Comparison of ENCODE assay signal across 1 cellular context in the genomic region with DNA sequence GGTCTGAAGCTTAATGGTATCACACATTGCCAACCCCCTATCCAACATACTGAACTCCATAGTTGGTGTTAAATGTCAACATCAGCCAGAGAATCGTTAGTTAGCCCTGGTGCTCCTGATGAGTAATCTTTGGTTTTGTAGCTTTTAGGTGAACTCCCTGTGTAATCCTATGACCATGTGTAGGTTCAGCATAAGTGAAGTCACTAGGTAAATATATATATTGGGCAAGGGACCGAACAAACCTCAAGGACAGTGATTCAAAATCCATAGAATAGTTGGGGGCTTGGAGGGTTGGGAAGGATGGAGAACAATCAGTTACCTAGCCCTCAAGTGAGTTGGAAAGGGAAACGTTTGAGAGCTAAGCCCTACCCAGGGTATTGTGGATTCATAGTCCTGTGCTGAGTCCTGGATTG.
TF ChIP-seq lines count a peak whose summit lies in the region.

No MANE protein-coding gene starts in this region.

TF ChIP-seq in HepG2, 621 proteins besides CTCF, POLR2A, EP300 and RAD21 (continues in another document):
- peak; percentile 92 for TF ChIP-seq ZNF792 (CRISPR knock-in tag; IDR thresholded peaks at IDR 0.05)
- TF ChIP-seq THAP11 (CRISPR knock-in tag; IDR thresholded peaks at IDR 0.05): peak; percentile 35; the same call in 1 of the 2 replicates
- TF ChIP-seq, protein P1, sequence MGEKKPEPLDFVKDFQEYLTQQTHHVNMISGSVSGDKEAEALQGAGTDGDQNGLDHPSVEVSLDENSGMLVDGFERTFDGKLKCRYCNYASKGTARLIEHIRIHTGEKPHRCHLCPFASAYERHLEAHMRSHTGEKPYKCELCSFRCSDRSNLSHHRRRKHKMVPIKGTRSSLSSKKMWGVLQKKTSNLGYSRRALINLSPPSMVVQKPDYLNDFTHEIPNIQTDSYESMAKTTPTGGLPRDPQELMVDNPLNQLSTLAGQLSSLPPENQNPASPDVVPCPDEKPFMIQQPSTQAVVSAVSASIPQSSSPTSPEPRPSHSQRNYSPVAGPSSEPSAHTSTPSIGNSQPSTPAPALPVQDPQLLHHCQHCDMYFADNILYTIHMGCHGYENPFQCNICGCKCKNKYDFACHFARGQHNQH (CRISPR knock-in tag; IDR thresholded peaks at IDR 0.05): 0 out of 2 replicates have a peak, but pooled peaks have one; percentile 35
- TF ChIP-seq FOXK1 (CRISPR knock-in tag; IDR thresholded peaks at IDR 0.05; ENCODE audit: borderline replicate concordance, low read depth): peak; percentile 54; the same call in 1 of the 2 replicates
- TF ChIP-seq ERF (CRISPR knock-in tag; IDR thresholded peaks at IDR 0.05): 0 out of 2 replicates have a peak, but pooled peaks have one; percentile 25
- TF ChIP-seq SMAD3 (CRISPR knock-in tag; IDR thresholded peaks at IDR 0.05): peak; percentile 61; the same call in 1 of the 2 replicates
- TF ChIP-seq, protein P2, sequence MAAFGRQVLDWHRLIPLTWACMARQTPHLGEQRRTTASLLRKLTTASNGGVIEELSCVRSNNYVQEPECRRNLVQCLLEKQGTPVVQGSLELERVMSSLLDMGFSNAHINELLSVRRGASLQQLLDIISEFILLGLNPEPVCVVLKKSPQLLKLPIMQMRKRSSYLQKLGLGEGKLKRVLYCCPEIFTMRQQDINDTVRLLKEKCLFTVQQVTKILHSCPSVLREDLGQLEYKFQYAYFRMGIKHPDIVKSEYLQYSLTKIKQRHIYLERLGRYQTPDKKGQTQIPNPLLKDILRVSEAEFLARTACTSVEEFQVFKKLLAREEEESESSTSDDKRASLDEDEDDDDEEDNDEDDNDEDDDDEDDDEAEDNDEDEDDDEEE (CRISPR knock-in tag; IDR thresholded peaks at IDR 0.05): no peak
- 0 out of 2 replicates have a peak, but pooled peaks have one; percentile 20 for TF ChIP-seq REPIN1 (CRISPR knock-in tag; IDR thresholded peaks at IDR 0.05; ENCODE audit: borderline replicate concordance, low read depth)
- TF ChIP-seq, protein P3, sequence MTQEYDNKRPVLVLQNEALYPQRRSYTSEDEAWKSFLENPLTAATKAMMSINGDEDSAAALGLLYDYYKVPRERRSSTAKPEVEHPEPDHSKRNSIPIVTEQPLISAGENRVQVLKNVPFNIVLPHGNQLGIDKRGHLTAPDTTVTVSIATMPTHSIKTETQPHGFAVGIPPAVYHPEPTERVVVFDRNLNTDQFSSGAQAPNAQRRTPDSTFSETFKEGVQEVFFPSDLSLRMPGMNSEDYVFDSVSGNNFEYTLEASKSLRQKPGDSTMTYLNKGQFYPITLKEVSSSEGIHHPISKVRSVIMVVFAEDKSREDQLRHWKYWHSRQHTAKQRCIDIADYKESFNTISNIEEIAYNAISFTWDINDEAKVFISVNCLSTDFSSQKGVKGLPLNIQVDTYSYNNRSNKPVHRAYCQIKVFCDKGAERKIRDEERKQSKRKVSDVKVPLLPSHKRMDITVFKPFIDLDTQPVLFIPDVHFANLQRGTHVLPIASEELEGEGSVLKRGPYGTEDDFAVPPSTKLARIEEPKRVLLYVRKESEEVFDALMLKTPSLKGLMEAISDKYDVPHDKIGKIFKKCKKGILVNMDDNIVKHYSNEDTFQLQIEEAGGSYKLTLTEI (CRISPR knock-in tag; conservative IDR thresholded peaks at IDR 0.05): no peak
- TF ChIP-seq SOX5 (CRISPR knock-in tag; IDR thresholded peaks at IDR 0.05; ENCODE audit: borderline replicate concordance): peak; percentile 69
- no peak for TF ChIP-seq ZNF674 (CRISPR knock-in tag; IDR thresholded peaks at IDR 0.05; ENCODE audit: low read depth)
- TF ChIP-seq KMT2A (CRISPR knock-in tag; IDR thresholded peaks at IDR 0.05): no peak
- TF ChIP-seq SOX6 (IDR thresholded peaks at IDR 0.05): no peak
- TF ChIP-seq SOX6 (CRISPR knock-in tag; IDR thresholded peaks at IDR 0.05): peak; percentile 70
- peak; percentile 54; the same call in 1 of the 2 replicates for TF ChIP-seq JUN (CRISPR knock-in tag; IDR thresholded peaks at IDR 0.05)
- peak; percentile 47 for TF ChIP-seq FOXA1 (IDR thresholded peaks at IDR 0.05)
- TF ChIP-seq FOXA1 (CRISPR knock-in tag; IDR thresholded peaks at IDR 0.05): peak; percentile 77
- no peak; the same call in 1 of the 2 replicates for TF ChIP-seq FOXO1 (CRISPR knock-in tag; IDR thresholded peaks at IDR 0.05)
- no peak for TF ChIP-seq RXRA (CRISPR knock-in tag; IDR thresholded peaks at IDR 0.05)
- TF ChIP-seq, protein P4, sequence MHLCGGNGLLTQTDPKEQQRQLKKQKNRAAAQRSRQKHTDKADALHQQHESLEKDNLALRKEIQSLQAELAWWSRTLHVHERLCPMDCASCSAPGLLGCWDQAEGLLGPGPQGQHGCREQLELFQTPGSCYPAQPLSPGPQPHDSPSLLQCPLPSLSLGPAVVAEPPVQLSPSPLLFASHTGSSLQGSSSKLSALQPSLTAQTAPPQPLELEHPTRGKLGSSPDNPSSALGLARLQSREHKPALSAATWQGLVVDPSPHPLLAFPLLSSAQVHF (CRISPR knock-in tag; IDR thresholded peaks at IDR 0.05): no peak
- TF ChIP-seq, protein P5, sequence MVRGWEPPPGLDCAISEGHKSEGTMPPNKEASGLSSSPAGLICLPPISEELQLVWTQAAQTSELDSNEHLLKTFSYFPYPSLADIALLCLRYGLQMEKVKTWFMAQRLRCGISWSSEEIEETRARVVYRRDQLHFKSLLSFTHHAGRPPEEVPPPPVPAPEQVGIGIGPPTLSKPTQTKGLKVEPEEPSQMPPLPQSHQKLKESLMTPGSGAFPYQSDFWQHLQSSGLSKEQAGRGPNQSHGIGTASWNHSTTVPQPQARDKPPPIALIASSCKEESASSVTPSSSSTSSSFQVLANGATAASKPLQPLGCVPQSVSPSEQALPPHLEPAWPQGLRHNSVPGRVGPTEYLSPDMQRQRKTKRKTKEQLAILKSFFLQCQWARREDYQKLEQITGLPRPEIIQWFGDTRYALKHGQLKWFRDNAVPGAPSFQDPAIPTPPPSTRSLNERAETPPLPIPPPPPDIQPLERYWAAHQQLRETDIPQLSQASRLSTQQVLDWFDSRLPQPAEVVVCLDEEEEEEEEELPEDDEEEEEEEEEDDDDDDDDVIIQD (CRISPR knock-in tag; IDR thresholded peaks at IDR 0.05; ENCODE audit: low read depth): peak; percentile 96
- TF ChIP-seq KLF16 (CRISPR knock-in tag; IDR thresholded peaks at IDR 0.05): 0 out of 4 replicates have a peak, but pooled peaks of 1 of the 2 experiments have one; percentile 39
- TF ChIP-seq EED (CRISPR knock-in tag; IDR thresholded peaks at IDR 0.05): no peak
- TF ChIP-seq ZNF232 (CRISPR knock-in tag; IDR thresholded peaks at IDR 0.05; ENCODE audit: borderline replicate concordance): peak; percentile 98
- TF ChIP-seq ARID5B (CRISPR knock-in tag; IDR thresholded peaks at IDR 0.05): peak; percentile 81
- TF ChIP-seq, protein P6, sequence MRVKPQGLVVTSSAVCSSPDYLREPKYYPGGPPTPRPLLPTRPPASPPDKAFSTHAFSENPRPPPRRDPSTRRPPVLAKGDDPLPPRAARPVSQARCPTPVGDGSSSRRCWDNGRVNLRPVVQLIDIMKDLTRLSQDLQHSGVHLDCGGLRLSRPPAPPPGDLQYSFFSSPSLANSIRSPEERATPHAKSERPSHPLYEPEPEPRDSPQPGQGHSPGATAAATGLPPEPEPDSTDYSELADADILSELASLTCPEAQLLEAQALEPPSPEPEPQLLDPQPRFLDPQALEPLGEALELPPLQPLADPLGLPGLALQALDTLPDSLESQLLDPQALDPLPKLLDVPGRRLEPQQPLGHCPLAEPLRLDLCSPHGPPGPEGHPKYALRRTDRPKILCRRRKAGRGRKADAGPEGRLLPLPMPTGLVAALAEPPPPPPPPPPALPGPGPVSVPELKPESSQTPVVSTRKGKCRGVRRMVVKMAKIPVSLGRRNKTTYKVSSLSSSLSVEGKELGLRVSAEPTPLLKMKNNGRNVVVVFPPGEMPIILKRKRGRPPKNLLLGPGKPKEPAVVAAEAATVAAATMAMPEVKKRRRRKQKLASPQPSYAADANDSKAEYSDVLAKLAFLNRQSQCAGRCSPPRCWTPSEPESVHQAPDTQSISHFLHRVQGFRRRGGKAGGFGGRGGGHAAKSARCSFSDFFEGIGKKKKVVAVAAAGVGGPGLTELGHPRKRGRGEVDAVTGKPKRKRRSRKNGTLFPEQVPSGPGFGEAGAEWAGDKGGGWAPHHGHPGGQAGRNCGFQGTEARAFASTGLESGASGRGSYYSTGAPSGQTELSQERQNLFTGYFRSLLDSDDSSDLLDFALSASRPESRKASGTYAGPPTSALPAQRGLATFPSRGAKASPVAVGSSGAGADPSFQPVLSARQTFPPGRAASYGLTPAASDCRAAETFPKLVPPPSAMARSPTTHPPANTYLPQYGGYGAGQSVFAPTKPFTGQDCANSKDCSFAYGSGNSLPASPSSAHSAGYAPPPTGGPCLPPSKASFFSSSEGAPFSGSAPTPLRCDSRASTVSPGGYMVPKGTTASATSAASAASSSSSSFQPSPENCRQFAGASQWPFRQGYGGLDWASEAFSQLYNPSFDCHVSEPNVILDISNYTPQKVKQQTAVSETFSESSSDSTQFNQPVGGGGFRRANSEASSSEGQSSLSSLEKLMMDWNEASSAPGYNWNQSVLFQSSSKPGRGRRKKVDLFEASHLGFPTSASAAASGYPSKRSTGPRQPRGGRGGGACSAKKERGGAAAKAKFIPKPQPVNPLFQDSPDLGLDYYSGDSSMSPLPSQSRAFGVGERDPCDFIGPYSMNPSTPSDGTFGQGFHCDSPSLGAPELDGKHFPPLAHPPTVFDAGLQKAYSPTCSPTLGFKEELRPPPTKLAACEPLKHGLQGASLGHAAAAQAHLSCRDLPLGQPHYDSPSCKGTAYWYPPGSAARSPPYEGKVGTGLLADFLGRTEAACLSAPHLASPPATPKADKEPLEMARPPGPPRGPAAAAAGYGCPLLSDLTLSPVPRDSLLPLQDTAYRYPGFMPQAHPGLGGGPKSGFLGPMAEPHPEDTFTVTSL (CRISPR knock-in tag; IDR thresholded peaks at IDR 0.05; ENCODE audit: borderline replicate concordance): peak; percentile 70; the same call in 1 of the 2 replicates
- TF ChIP-seq NR2F6 (IDR thresholded peaks at IDR 0.05): peak; percentile 18; the same call in 1 of the 2 replicates
- TF ChIP-seq NR2F6 (CRISPR knock-in tag; IDR thresholded peaks at IDR 0.05): 0 out of 2 replicates have a peak, but pooled peaks have one; percentile 8
- TF ChIP-seq IRF2 (CRISPR knock-in tag; IDR thresholded peaks at IDR 0.05): 0 out of 2 replicates have a peak, but pooled peaks have one; percentile 44
- TF ChIP-seq HNF4G (IDR thresholded peaks at IDR 0.05; ENCODE audit: borderline replicate concordance, low read depth, low read length): no peak; the same call in 1 of the 2 replicates
- TF ChIP-seq HNF4G (CRISPR knock-in tag; IDR thresholded peaks at IDR 0.05; ENCODE audit: borderline replicate concordance, low read depth): no peak
- TF ChIP-seq, protein P7, sequence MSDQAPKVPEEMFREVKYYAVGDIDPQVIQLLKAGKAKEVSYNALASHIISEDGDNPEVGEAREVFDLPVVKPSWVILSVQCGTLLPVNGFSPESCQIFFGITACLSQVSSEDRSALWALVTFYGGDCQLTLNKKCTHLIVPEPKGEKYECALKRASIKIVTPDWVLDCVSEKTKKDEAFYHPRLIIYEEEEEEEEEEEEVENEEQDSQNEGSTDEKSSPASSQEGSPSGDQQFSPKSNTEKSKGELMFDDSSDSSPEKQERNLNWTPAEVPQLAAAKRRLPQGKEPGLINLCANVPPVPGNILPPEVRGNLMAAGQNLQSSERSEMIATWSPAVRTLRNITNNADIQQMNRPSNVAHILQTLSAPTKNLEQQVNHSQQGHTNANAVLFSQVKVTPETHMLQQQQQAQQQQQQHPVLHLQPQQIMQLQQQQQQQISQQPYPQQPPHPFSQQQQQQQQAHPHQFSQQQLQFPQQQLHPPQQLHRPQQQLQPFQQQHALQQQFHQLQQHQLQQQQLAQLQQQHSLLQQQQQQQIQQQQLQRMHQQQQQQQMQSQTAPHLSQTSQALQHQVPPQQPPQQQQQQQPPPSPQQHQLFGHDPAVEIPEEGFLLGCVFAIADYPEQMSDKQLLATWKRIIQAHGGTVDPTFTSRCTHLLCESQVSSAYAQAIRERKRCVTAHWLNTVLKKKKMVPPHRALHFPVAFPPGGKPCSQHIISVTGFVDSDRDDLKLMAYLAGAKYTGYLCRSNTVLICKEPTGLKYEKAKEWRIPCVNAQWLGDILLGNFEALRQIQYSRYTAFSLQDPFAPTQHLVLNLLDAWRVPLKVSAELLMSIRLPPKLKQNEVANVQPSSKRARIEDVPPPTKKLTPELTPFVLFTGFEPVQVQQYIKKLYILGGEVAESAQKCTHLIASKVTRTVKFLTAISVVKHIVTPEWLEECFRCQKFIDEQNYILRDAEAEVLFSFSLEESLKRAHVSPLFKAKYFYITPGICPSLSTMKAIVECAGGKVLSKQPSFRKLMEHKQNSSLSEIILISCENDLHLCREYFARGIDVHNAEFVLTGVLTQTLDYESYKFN (CRISPR knock-in tag; conservative IDR thresholded peaks at IDR 0.05): peak; percentile 64
- TF ChIP-seq SRF (IDR thresholded peaks at IDR 0.05; ENCODE audit: low read depth, low read length): no peak
- peak; percentile 58; the same call in 1 of the 2 replicates for TF ChIP-seq TFE3 (CRISPR knock-in tag; IDR thresholded peaks at IDR 0.05)
- TF ChIP-seq NR2F1 (CRISPR knock-in tag; IDR thresholded peaks at IDR 0.05): peak in 1 of 2 experiments; percentile 37; a peak in 1 of 4 replicates
